In genomic region chr17:79777844-79778503, GRCh38 we compare ENCODE assay signal across 1 cellular context.
TF ChIP-seq lines count a peak whose summit lies in the region.

TSS of gene CBX2 (plus strand) at chr17:79778148. CDS start at chr17:79778236, 88 bp downstream.

TF ChIP-seq in A549, 52 proteins besides CTCF, POLR2A, EP300 and RAD21 (continued from another document):
- no peak; the same call in 1 of the 2 replicates for TF ChIP-seq GATA3 (IDR thresholded peaks at IDR 0.05; ENCODE audit: borderline replicate concordance)
